8 cellular contexts compared by ENCODE assay signal in the genomic region with DNA sequence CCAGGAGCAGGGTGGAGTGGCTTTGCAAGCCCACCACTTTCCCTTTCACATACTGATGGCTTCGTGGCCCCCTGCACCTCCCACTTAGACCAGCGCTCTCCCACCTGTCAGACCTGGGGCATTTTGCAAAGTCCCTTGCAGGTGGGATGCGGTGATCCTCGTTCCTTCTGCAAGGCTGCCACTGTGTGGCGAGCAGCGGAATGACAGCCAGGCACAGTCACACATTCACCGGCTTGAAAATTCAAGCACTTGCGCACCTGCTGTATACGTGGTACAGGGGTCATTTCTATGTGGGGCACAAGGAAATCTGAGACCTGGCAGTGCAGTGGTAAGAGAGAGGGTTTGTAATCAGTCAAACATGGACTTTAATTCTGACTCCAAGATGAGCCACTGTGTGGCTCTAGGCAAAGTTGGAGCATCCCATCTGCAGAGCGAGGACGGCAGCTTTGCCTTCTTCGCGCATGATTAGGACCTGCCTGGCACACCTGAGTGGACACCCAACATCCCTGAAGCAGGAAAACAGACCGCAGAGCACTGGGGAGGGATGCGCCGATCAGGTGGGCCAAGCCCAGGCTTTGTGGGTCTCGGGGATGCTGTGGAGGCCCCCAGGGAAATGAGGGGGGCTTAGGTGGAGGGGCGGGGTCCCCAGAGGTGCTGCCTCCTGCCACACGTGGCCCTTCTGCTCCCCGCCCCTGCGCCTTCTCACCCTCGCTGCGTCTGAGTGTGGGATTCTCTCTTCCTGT. TPM values are rescaled to one million over a fixed set of nuclear protein-coding genes. Genes with fewer than 3 reads are reported as not detected.
DNase-seq lines count a peak whose midpoint lies in the region; ATAC-seq and TF ChIP-seq lines count a peak whose summit lies in the region.

No MANE protein-coding gene starts in this region.

- TF ChIP-seq EP300 in Ishikawa (IDR thresholded peaks at IDR 0.05; ENCODE audit: borderline replicate concordance) (no peak), SK-N-SH (IDR thresholded peaks at IDR 0.05; ENCODE audit: borderline replicate concordance in 1 of 2, low read depth in 1 of 2, low read length in 1 of 2) (no peak)

- no peaks in the 10 kb centered on the region for H3K9me3 ChIP-seq in SK-N-SH
- peaks cover 6% of the 10 kb centered on the region in 2 donors for H3K9me3 ChIP-seq in ascending aorta

- DNase-seq in EH (ENCODE audit: low read depth) (peak; percentile 36), SK-N-SH (peak; percentile 81), ascending aorta (ENCODE audit: low spot score in 2 of 2) (no peak), iPS-NIHi11 (ENCODE audit: low spot score) (peak; percentile 84), omental fat pad (ENCODE audit: low spot score) (no peak)
- DNase-seq in stimulated activated CD4-positive, alpha-beta T cell treated with anti-CD3 and anti-CD28 coated beads, Interleukin-15, amount 100 ng/mL, for 24 hours, result peak; percentile 65

- no peak overlapping the region for H3K4me2 ChIP-seq in SK-N-SH

- no peak for ATAC-seq in omental fat pad (ENCODE audit: low FRiP score)
- no peak for ATAC-seq in GM19351 (IDR thresholded peaks at IDR 0.05; ENCODE audit: unreplicated experiment)

- TF ChIP-seq CTCF in SK-N-SH (IDR thresholded peaks at IDR 0.05), result peak; percentile 88
- peak; percentile 71 to 91 (median 85) for TF ChIP-seq CTCF in ascending aorta (IDR thresholded peaks at IDR 0.05)
- TF ChIP-seq CTCF in omental fat pad (IDR thresholded peaks at IDR 0.05), result peak in 1 of 3 donors; percentile 73

- no peaks in the 10 kb centered on the region for H4K20me1 ChIP-seq in SK-N-SH (ENCODE audit: insufficient read depth)

- TF ChIP-seq RAD21 in Ishikawa (IDR thresholded peaks at IDR 0.05; ENCODE audit: low read depth) (peak; percentile 99), SK-N-SH (IDR thresholded peaks at IDR 0.05; ENCODE audit: low read length) (peak; percentile 92)

- no peaks in the 10 kb centered on the region for H3K9me2 ChIP-seq in SK-N-SH

- H3K9ac ChIP-seq in SK-N-SH, result no peak overlapping the region

- intact Hi-C loops in ascending aorta (cut with DNase I), result no loop called here

- no peaks in the 10 kb centered on the region for H3K36me3 ChIP-seq in SK-N-SH (replicated peaks in 1 of 2; ENCODE audit: control insufficient read depth in 1 of 2, insufficient read depth in 2 of 2, low read length in 1 of 2)
- no peaks in the 10 kb centered on the region for H3K36me3 ChIP-seq in ascending aorta

- POLR2A ChIA-PET in SK-N-SH (lab: Yijun Ruan, JAX), result no interaction called here

- H3K4me1 ChIP-seq in SK-N-SH (ENCODE audit: control insufficient read depth in 1 of 2, insufficient read depth in 2 of 2, low read depth in 1 of 2, low read length in 1 of 2) (peaks cover 0 to 4% of the 10 kb centered on the region in 2 experiments; a peak in 1 of 4 replicates), ascending aorta (no peaks in the 10 kb centered on the region)

- no peak overlapping the region for H2AFZ ChIP-seq in SK-N-SH (ENCODE audit: low read depth)

- H3K4me3 ChIP-seq in SK-N-SH (ENCODE audit: low read depth in 2 of 2, low read length in 1 of 2) (no peak overlapping the region; a peak in 1 of 4 replicates), ascending aorta (no peak overlapping the region)

- 7% methylated on average over 20 of the region's 23 CpGs for WGBS in SK-N-SH (ENCODE audit: low lambda C conversion rate)

- H3F3A ChIP-seq in SK-N-SH (replicated peaks; ENCODE audit: insufficient read depth), result no peaks in the 10 kb centered on the region

- CTCF ChIA-PET in SK-N-SH (lab: Yijun Ruan, JAX), result interaction anchor here (0.7 to 4.7 kb wide), 21 partner anchors 8 to 1135 kb away, joined by 3 to 34 read pairs (median 4); partner anchors contain the start of gene TMEM51

- no peaks in the 10 kb centered on the region for H3K79me2 ChIP-seq in SK-N-SH (ENCODE audit: insufficient read depth)

- H3K27ac ChIP-seq in SK-N-SH (ENCODE audit: low read depth in 2 of 2, low read length in 1 of 2) (no peak overlapping the region), ascending aorta (no peak overlapping the region)

- no peaks in the 10 kb centered on the region for H3K27me3 ChIP-seq in SK-N-SH (ENCODE audit: insufficient read depth)
- H3K27me3 ChIP-seq in ascending aorta, result no peaks in the 10 kb centered on the region

TF ChIP-seq in Ishikawa, 13 proteins besides CTCF, POLR2A, EP300 and RAD21:
- TF ChIP-seq, protein P1, sequence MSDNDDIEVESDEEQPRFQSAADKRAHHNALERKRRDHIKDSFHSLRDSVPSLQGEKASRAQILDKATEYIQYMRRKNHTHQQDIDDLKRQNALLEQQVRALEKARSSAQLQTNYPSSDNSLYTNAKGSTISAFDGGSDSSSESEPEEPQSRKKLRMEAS (IDR thresholded peaks at IDR 0.05), result peak; percentile 22; the same call in 1 of the 2 replicates
- TF ChIP-seq FOXM1 (IDR thresholded peaks at IDR 0.05; ENCODE audit: borderline replicate concordance, low read depth) (no peak), TCF12 (IDR thresholded peaks at IDR 0.05; ENCODE audit: low read depth) (no peak)

TF ChIP-seq in SK-N-SH, 30 proteins besides CTCF, POLR2A, EP300 and RAD21:
- TF ChIP-seq, protein P2, sequence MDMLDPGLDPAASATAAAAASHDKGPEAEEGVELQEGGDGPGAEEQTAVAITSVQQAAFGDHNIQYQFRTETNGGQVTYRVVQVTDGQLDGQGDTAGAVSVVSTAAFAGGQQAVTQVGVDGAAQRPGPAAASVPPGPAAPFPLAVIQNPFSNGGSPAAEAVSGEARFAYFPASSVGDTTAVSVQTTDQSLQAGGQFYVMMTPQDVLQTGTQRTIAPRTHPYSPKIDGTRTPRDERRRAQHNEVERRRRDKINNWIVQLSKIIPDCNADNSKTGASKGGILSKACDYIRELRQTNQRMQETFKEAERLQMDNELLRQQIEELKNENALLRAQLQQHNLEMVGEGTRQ (IDR thresholded peaks at IDR 0.05; ENCODE audit: borderline replicate concordance, low read depth, low read length), result no peak
- TF ChIP-seq POLR2AphosphoS5 (IDR thresholded peaks at IDR 0.05; ENCODE audit: low read depth, low read length) (no peak), NRF1 (IDR thresholded peaks at IDR 0.05; ENCODE audit: low read depth, low read length) (peak; percentile 47; the same call in 1 of the 2 replicates), FOXM1 (IDR thresholded peaks at IDR 0.05; ENCODE audit: low read depth) (no peak), SMC3 (IDR thresholded peaks at IDR 0.05; ENCODE audit: low read depth, low read length) (peak; percentile 87), ZBTB33 (IDR thresholded peaks at IDR 0.05; ENCODE audit: borderline replicate concordance, low read depth) (no peak), NFIC (IDR thresholded peaks at IDR 0.05; ENCODE audit: borderline replicate concordance) (no peak), GATA2 (CRISPR knock-in tag; IDR thresholded peaks at IDR 0.05) (no peak)

RNA-seq across cellular contexts. Expression of gene TMEM51, which starts 53.0 kb away (rescaled TPM):
- 20.5 and 25.6 TPM in 2 replicates for polyA plus RNA-seq in SK-N-SH (2012; rRNA removed)
- polyA plus RNA-seq in SK-N-SH (2012; cell fraction: cytosol; rRNA removed), result 18.6 and 23.4 TPM in 2 replicates
- polyA plus RNA-seq in SK-N-SH (2012; cell fraction: nucleus; rRNA removed), result 18.5 and 19.6 TPM in 2 replicates
- total RNA-seq in ascending aorta (not detected), omental fat pad (1 to 10 TPM; 3.3 to 8.6 (median 4.4) TPM)

Comparison
In these comparisons a context has a peak if more than half of its experiments do, and no peak if none do; other contexts are left out.
1. DNase-seq: peak in EH (single experiment), SK-N-SH (single experiment), iPS-NIHi11 (single experiment) and stimulated activated CD4-positive, alpha-beta T cell treated with anti-CD3 and anti-CD28 coated beads, Interleukin-15, amount 100 ng/mL, for 24 hours (single experiment); none in ascending aorta (0 of 2) and omental fat pad (single experiment).